In genomic region chr11:128908391-128909246, GRCh38 we compare ENCODE assay signal across 10 cellular contexts. TPM values are rescaled to one million over a fixed set of nuclear protein-coding genes. Genes with fewer than 3 reads are reported as not detected.
DNase-seq lines count a peak whose midpoint lies in the region; ATAC-seq and TF ChIP-seq lines count a peak whose summit lies in the region.
"Had no signal": no experiment of that assay in that cellular context is flagged by ENCODE, and none has a peak within 500 bp of the region (broad histone marks: within the 10 kb centered on the region; RNA-seq: fewer than 3 reads in every experiment).

No MANE protein-coding gene starts in this region.

- TF ChIP-seq CTCF in Calu3 (IDR thresholded peaks at IDR 0.05; ENCODE audit: unreplicated experiment): no peak
- no peak for TF ChIP-seq CTCF in fibroblast of the aortic adventitia (IDR thresholded peaks at IDR 0.05; ENCODE audit: insufficient read depth, low read length)
- no peak for TF ChIP-seq CTCF in psoas muscle (IDR thresholded peaks at IDR 0.05)

- BruUV-seq in Calu3 (replicated peaks; lab: Mats Ljungman, UMichigan): no TSS peak

- H3K4me1 Mint-ChIP-seq in Calu3 (ENCODE audit: low read depth, unreplicated experiment): no peaks in the 10 kb centered on the region

- DNase-seq in Calu3 (peak; percentile 65), RPMI7951 (ENCODE audit: low read depth) (peak; percentile 95), fibroblast of the aortic adventitia (ENCODE audit: low read depth) (peak; percentile 71), psoas muscle (peak; percentile 73 to 83), NCI-H82 treated with DMSO at 0.1 percent for 48 hours (lab: John Stamatoyannopoulos, UW; ENCODE audit: unreplicated experiment) (no peak)
- DNase-seq in stimulated activated CD4-positive, alpha-beta T cell treated with anti-CD3 and anti-CD28 coated beads, Interleukin-2, amount 100 ng/mL, for 24 hours: no peak
- DNase-seq: central memory CD4-positive, alpha-beta T cell had no signal

- no peaks in the 10 kb centered on the region for H3K27me3 Mint-ChIP-seq in Calu3 (ENCODE audit: unreplicated experiment)

- CTCF ChIA-PET in Calu3 (lab: Charles Lee): interaction anchor here (0.9 to 1.5 kb wide), 2 partner anchors 22 to 48 kb away, joined by 4 to 5 read pairs; no protein-coding TSS in a partner anchor

- no peak overlapping the region for H3K4me3 Mint-ChIP-seq in Calu3 (ENCODE audit: low read depth, unreplicated experiment)

- no peak overlapping the region for H3K27ac ChIP-seq in psoas muscle
- H3K27ac ChIP-seq: parathyroid adenoma had no signal

- 17 to 31% (median 23%) methylated on average over 12 of the region's 12 CpGs for WGBS in psoas muscle, 3 donors

- intact Hi-C loops in Calu3 (cut with micrococcal nuclease; ENCODE audit: unreplicated experiment): no loop called here
- intact Hi-C loops in psoas muscle (cut with DNase I): no loop called here

- H3K27me3 ChIP-seq in psoas muscle (ENCODE audit: insufficient read depth in 3 of 3, low read length in 2 of 3): peaks cover 0 to 34% (median 18%) of the 10 kb centered on the region in 3 donors

- H3K27ac Mint-ChIP-seq in Calu3 (ENCODE audit: unreplicated experiment): no peak overlapping the region

- ATAC-seq in psoas muscle: peak in 3 of 4 donors; percentile 64 to 66 (median 65)
- no peak for ATAC-seq in GM21717 (IDR thresholded peaks at IDR 0.05; ENCODE audit: unreplicated experiment)
- ATAC-seq in HG02798 (IDR thresholded peaks at IDR 0.05; ENCODE audit: poor library complexity, unreplicated experiment): no peak

- H3K9me3 ChIP-seq in psoas muscle: no peaks in the 10 kb centered on the region

- no peaks in the 10 kb centered on the region for H3K9me3 Mint-ChIP-seq in Calu3 (ENCODE audit: low read depth, unreplicated experiment)

- H3K4me1 ChIP-seq in psoas muscle: no peaks in the 10 kb centered on the region
- H3K4me1 ChIP-seq: parathyroid adenoma had no signal

- H3K4me3 ChIP-seq in fibroblast of the aortic adventitia (ENCODE audit: low read depth, low read length) (no peak overlapping the region), psoas muscle (no peak overlapping the region)

- H3K36me3 Mint-ChIP-seq in Calu3 (ENCODE audit: insufficient read depth, unreplicated experiment): peaks cover 7% of the 10 kb centered on the region

- no peaks in the 10 kb centered on the region for H3K36me3 ChIP-seq in psoas muscle (ENCODE audit: insufficient read depth in 1 of 2, low read depth in 1 of 2)

RNA-seq across cellular contexts. Expression of gene KCNJ5, which starts 17.5 kb away (rescaled TPM):
- total RNA-seq in Calu3 (2022) (not detected in 2 replicates), fibroblast of the aortic adventitia (ENCODE audit: low replicate concordance) (0.09 TPM in 1 of 2 replicates, not detected in the other), psoas muscle (under 1 TPM; 0.24 to 0.46 (median 0.43) TPM)
- total RNA-seq in RPMI7951 (2014; rRNA removed; shearing (Covaris generic)): under 0.01 TPM in 1 of 2 replicates, not detected in the other
- polyA plus RNA-seq in psoas muscle: under 1 TPM; 0.01 to 0.06 (median 0.01) TPM

RNA-seq across cellular contexts. Expression of gene TP53AIP1, which starts 34.1 kb away (rescaled TPM):
- total RNA-seq in Calu3 (2022) (0.61 and 0.78 TPM in 2 replicates), fibroblast of the aortic adventitia (ENCODE audit: low replicate concordance) (not detected in 2 replicates), psoas muscle (under 1 TPM in 1 of 4 donors, not detected in 3; 0.07 TPM)
- not detected in 2 replicates for total RNA-seq in RPMI7951 (2014; rRNA removed; shearing (Covaris generic))
- polyA plus RNA-seq in psoas muscle: under 1 TPM in 2 of 3 donors, not detected in 1; 0.08 to 0.51 TPM

RNA-seq across cellular contexts. Expression of gene KCNJ1, which starts 41.5 kb away (rescaled TPM):
- total RNA-seq in Calu3 (2022) (0.17 TPM in 1 of 2 replicates, not detected in the other), fibroblast of the aortic adventitia (ENCODE audit: low replicate concordance) (0.25 TPM in 1 of 2 replicates, not detected in the other), psoas muscle (not detected)
- total RNA-seq in RPMI7951 (2014; rRNA removed; shearing (Covaris generic)): not detected in 2 replicates
- not detected for polyA plus RNA-seq in psoas muscle

Comparison
In these comparisons a context has a peak if more than half of its experiments do, and no peak if none do; other contexts are left out.
1. DNase-seq: peak in Calu3 (single experiment), RPMI7951 (single experiment), fibroblast of the aortic adventitia (single experiment) and psoas muscle (2 of 2); none in NCI-H82 treated with DMSO at 0.1 percent for 48 hours (single experiment) and stimulated activated CD4-positive, alpha-beta T cell treated with anti-CD3 and anti-CD28 coated beads, Interleukin-2, amount 100 ng/mL, for 24 hours (0 of 2).
2. ATAC-seq: peak in psoas muscle (3 of 4); none in GM21717 (single experiment) and HG02798 (single experiment).